29 cellular contexts compared by ENCODE assay signal in genomic region chr14:52885230-52885629, GRCh38.
A peak's percentile ranks its signal among the peaks of the same experiment; 100 is the strongest.
DNase-seq lines count a peak whose midpoint lies in the region; ATAC-seq and TF ChIP-seq lines count a peak whose summit lies in the region.
"Had no signal": no experiment of that assay in that cellular context is flagged by ENCODE, and none has a peak within 500 bp of the region (broad histone marks: within the 10 kb centered on the region; RNA-seq: fewer than 3 reads in every experiment).

No MANE protein-coding gene starts in this region.

- no peak overlapping the region for H3K4me3 ChIP-seq in AG10803 (ENCODE audit: low read length)
- H3K4me3 ChIP-seq: ascending aorta, dorsolateral prefrontal cortex, gastroesophageal sphincter, neural progenitor cell, upper lobe of right lung had no signal

- H3K36me3 Mint-ChIP-seq in WTC11 = peaks cover 20% of the 10 kb centered on the region
- no peaks in the 10 kb centered on the region for H3K36me3 Mint-ChIP-seq in stimulated activated memory B cell treated with anti-CD40 and anti-IgM and Interleukin-4, amounts not matched to agents 10 μg/mL and 1 μg/mL and 100 μg/mL, for 72 hours

- no peaks in the 10 kb centered on the region for H3K27me3 Mint-ChIP-seq in WTC11 (ENCODE audit: low read depth)
- H3K27me3 Mint-ChIP-seq in stimulated activated memory B cell treated with anti-CD40 and anti-IgM and Interleukin-4, amounts not matched to agents 10 μg/mL and 1 μg/mL and 100 μg/mL, for 72 hours = no peaks in the 10 kb centered on the region
- H3K27me3 Mint-ChIP-seq: activated B cell treated with CpG ODN at 0.5 μM for 24 hours; central memory CD8-positive, alpha-beta T cell; progenitor cell of endocrine pancreas had no signal

- TF ChIP-seq CTCF in AG10803 (conservative IDR thresholded peaks at IDR 0.05; ENCODE audit: low read length) (no peak), WTC11 (IDR thresholded peaks at IDR 0.05) (no peak)

- CTCF ChIA-PET in WTC11 (lab: Charles Lee) = no interaction called here

- H3K4me3 Mint-ChIP-seq in WTC11 = no peak overlapping the region
- no peak overlapping the region for H3K4me3 Mint-ChIP-seq in stimulated activated memory B cell treated with anti-CD40 and anti-IgM and Interleukin-4, amounts not matched to agents 10 μg/mL and 1 μg/mL and 100 μg/mL, for 72 hours
- H3K4me3 Mint-ChIP-seq: activated B cell treated with CpG ODN at 0.5 μM for 24 hours; activated T-helper 1 cell treated with anti-CD3 and anti-CD28 coated beads, Interleukin-12 subunit alpha, Interleukin-12 subunit beta, Interleukin-2, Interleukin-4 antibody, amounts not matched to agents 30 ng/mL and 10 ng/mL and 1 ng/mL, durations not matched to agents 14 hours and 24 hours and 36 hours; central memory CD8-positive, alpha-beta T cell; neural progenitor cell had no signal

- 0 out of 2 replicates have a peak overlapping the region, but pooled peaks have one; percentile 71 for H3K27ac Mint-ChIP-seq in WTC11
- H3K27ac Mint-ChIP-seq in stimulated activated memory B cell treated with anti-CD40 and anti-IgM and Interleukin-4, amounts not matched to agents 10 μg/mL and 1 μg/mL and 100 μg/mL, for 72 hours = no peak overlapping the region
- H3K27ac Mint-ChIP-seq: activated B cell treated with CpG ODN at 0.5 μM for 24 hours; activated T-helper 1 cell treated with anti-CD3 and anti-CD28 coated beads, Interleukin-12 subunit alpha, Interleukin-12 subunit beta, Interleukin-2, Interleukin-4 antibody, amounts not matched to agents 30 ng/mL and 10 ng/mL and 1 ng/mL, durations not matched to agents 14 hours and 24 hours and 36 hours; neural progenitor cell; progenitor cell of endocrine pancreas had no signal

- POLR2A ChIA-PET in WTC11 (lab: Charles Lee) = no interaction called here

- ATAC-seq in WTC11 = no peak
- no peak for ATAC-seq in stimulated activated memory B cell treated with anti-CD40 and anti-IgM and Interleukin-4, amounts not matched to agents 10 μg/mL and 1 μg/mL and 100 μg/mL, for 72 hours
- no peak for ATAC-seq in HG02870 (IDR thresholded peaks at IDR 0.05; ENCODE audit: unreplicated experiment)
- ATAC-seq: gastroesophageal sphincter, Panc1, upper lobe of right lung had no signal

- peaks cover 23% of the 10 kb centered on the region for H3K4me1 Mint-ChIP-seq in WTC11
- H3K4me1 Mint-ChIP-seq in stimulated activated memory B cell treated with anti-CD40 and anti-IgM and Interleukin-4, amounts not matched to agents 10 μg/mL and 1 μg/mL and 100 μg/mL, for 72 hours = no peaks in the 10 kb centered on the region
- H3K4me1 Mint-ChIP-seq: activated B cell treated with CpG ODN at 0.5 μM for 24 hours; central memory CD8-positive, alpha-beta T cell had no signal

- DNase-seq in AG10803 (ENCODE audit: low read depth) (peak; percentile 76), WTC11 (ENCODE audit: low spot score) (no peak), fibroblast of peridontal ligament (ENCODE audit: extremely low read depth) (peak; percentile 66), renal cortical epithelial cell (ENCODE audit: low read depth) (peak; percentile 49), 8988T (no peak), HuH-7 (ENCODE audit: low spot score) (no peak)
- DNase-seq: ACHN; activated B cell treated with CpG ODN at 0.5 μM for 24 hours; activated naive CD4-positive, alpha-beta T cell treated with anti-CD3 and anti-CD28 coated beads, Interleukin-2, amount 50 U/mL, for 16 hours; dorsolateral prefrontal cortex; GOT3; hypothalamus; islet precursor cell; NCI-H146; NCI-H524 treated with DMSO at 0.1 percent for 48 hours; SHP77 treated with DMSO at 0.1 percent for 48 hours; stimulated activated CD8-positive, alpha-beta memory T cell treated with anti-CD3 and anti-CD28 coated beads, Interleukin-4, amount 100 ng/mL, for 48 hours; SW 1271; T1000; upper lobe of right lung had no signal

- 0 out of 2 replicates have a peak, but pooled peaks cover 4% of the 10 kb centered on the region for H3K9me3 Mint-ChIP-seq in WTC11
- no peaks in the 10 kb centered on the region for H3K9me3 Mint-ChIP-seq in stimulated activated memory B cell treated with anti-CD40 and anti-IgM and Interleukin-4, amounts not matched to agents 10 μg/mL and 1 μg/mL and 100 μg/mL, for 72 hours
- H3K9me3 Mint-ChIP-seq: activated B cell treated with CpG ODN at 0.5 μM for 24 hours; activated T-helper 1 cell treated with anti-CD3 and anti-CD28 coated beads, Interleukin-12 subunit alpha, Interleukin-12 subunit beta, Interleukin-2, Interleukin-4 antibody, amounts not matched to agents 30 ng/mL and 10 ng/mL and 1 ng/mL, durations not matched to agents 14 hours and 24 hours and 36 hours; central memory CD8-positive, alpha-beta T cell; neural progenitor cell had no signal

TF ChIP-seq in WTC11, 78 proteins besides CTCF, POLR2A, EP300 and RAD21 (continues in another document):
- no peak for TF ChIP-seq EMX1 (CRISPR knock-in tag; IDR thresholded peaks at IDR 0.05)
- no peak for TF ChIP-seq E2F1 (CRISPR knock-in tag; IDR thresholded peaks at IDR 0.05)
- TF ChIP-seq ZNF512 (CRISPR knock-in tag; IDR thresholded peaks at IDR 0.05; ENCODE audit: borderline replicate concordance) = no peak
- TF ChIP-seq TEAD1 (CRISPR knock-in tag; IDR thresholded peaks at IDR 0.05) = no peak
- no peak for TF ChIP-seq JAZF1 (CRISPR knock-in tag; IDR thresholded peaks at IDR 0.05)
- no peak for TF ChIP-seq ATF3 (CRISPR knock-in tag; conservative IDR thresholded peaks at IDR 0.05)
- TF ChIP-seq RELA (CRISPR knock-in tag; IDR thresholded peaks at IDR 0.05; ENCODE audit: borderline replicate concordance) = no peak
- TF ChIP-seq CBFB (CRISPR knock-in tag; IDR thresholded peaks at IDR 0.05; ENCODE audit: low read depth) = no peak
- no peak for TF ChIP-seq PRRX2 (CRISPR knock-in tag; IDR thresholded peaks at IDR 0.05)
- TF ChIP-seq ZMAT4 (CRISPR knock-in tag; IDR thresholded peaks at IDR 0.05) = no peak
- no peak for TF ChIP-seq MLX (CRISPR knock-in tag; IDR thresholded peaks at IDR 0.05)
- TF ChIP-seq ESRRA (CRISPR knock-in tag; IDR thresholded peaks at IDR 0.05; ENCODE audit: borderline replicate concordance) = no peak

Comparison
In these comparisons a context has a peak if more than half of its experiments do, and no peak if none do; other contexts are left out.
1. DNase-seq: peak in AG10803 (single experiment), fibroblast of peridontal ligament (single experiment) and renal cortical epithelial cell (single experiment); none in WTC11 (single experiment), 8988T (single experiment) and HuH-7 (single experiment).